In the genomic region with DNA sequence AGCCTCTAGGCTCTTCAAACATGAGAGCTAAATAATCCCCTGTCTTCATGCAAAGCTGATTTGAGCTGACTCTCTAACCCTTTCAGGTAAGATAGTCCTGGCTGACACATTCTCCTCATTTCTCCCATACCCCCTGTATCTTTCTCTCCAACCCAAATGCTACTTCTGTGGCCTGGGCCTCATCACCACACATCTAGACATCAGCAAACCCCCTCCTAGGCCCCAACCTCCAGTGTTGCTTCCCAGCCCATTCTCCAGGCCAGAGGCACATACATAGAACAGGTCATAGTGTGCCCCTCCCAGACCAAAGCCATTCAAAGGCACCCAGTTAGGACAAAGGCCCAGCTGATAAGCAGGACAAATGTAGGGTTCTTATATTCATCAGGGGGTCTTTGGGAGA, we compare ENCODE assay signal across 22 cellular contexts.
"Had no signal": no experiment of that assay in that cellular context is flagged by ENCODE, and none has a peak within 500 bp of the region (broad histone marks: within the 10 kb centered on the region; RNA-seq: fewer than 3 reads in every experiment).

No MANE protein-coding gene starts in this region.

- H3K4me1 Mint-ChIP-seq: activated B cell treated with CpG ODN at 0.5 μM for 24 hours; activated CD4-positive, alpha-beta T cell treated with anti-CD3 and anti-CD28 coated beads for 36 hours; activated naive CD4-positive, alpha-beta T cell treated with anti-CD3 and anti-CD28 coated beads, Interleukin-2, amount 50 U/mL, for 24 hours; naive B cell; stimulated activated effector memory CD8-positive, alpha-beta T cell treated with anti-CD3 and anti-CD28 coated beads, Interleukin-12 subunit alpha, Interleukin-12 subunit beta, amount 100 ng/mL, for 72 hours; stimulated activated naive CD8-positive, alpha-beta T cell treated with anti-CD3 and anti-CD28 coated beads, Interleukin-15, amount 100 ng/mL, for 72 hours had no signal

- H3K4me3 Mint-ChIP-seq: activated B cell treated with CpG ODN at 0.5 μM for 24 hours; activated CD4-positive, alpha-beta T cell treated with anti-CD3 and anti-CD28 coated beads for 36 hours; activated naive CD4-positive, alpha-beta T cell treated with anti-CD3 and anti-CD28 coated beads, Interleukin-2, amount 50 U/mL, for 24 hours; brain; dendritic cell treated with granulocyte-macrophage colony-stimulating factor and Interleukin-4, amounts not matched to agents 40 ng/mL and 50 ng/mL, for 4 days; naive B cell; stimulated activated effector memory CD8-positive, alpha-beta T cell treated with anti-CD3 and anti-CD28 coated beads, Interleukin-12 subunit alpha, Interleukin-12 subunit beta, amount 100 ng/mL, for 72 hours; stimulated activated naive CD8-positive, alpha-beta T cell treated with anti-CD3 and anti-CD28 coated beads, Interleukin-15, amount 100 ng/mL, for 72 hours; T-helper 1 cell treated with Interleukin-12 subunit alpha and Interleukin-12 subunit beta and Interleukin-4 antibody, amounts not matched to agents 30 μg/mL and 1 μg/mL, for 36 hours had no signal

- H3K36me3 ChIP-seq: esophagus muscularis mucosa, lower lobe of right lung, right lobe of liver had no signal

- H3K27ac Mint-ChIP-seq: activated B cell treated with CpG ODN at 0.5 μM for 24 hours; activated CD4-positive, alpha-beta T cell treated with anti-CD3 and anti-CD28 coated beads for 36 hours; activated naive CD4-positive, alpha-beta T cell treated with anti-CD3 and anti-CD28 coated beads, Interleukin-2, amount 50 U/mL, for 24 hours; dendritic cell treated with granulocyte-macrophage colony-stimulating factor and Interleukin-4, amounts not matched to agents 40 ng/mL and 50 ng/mL, for 4 days; naive B cell; stimulated activated effector memory CD8-positive, alpha-beta T cell treated with anti-CD3 and anti-CD28 coated beads, Interleukin-12 subunit alpha, Interleukin-12 subunit beta, amount 100 ng/mL, for 72 hours; stimulated activated naive CD8-positive, alpha-beta T cell treated with anti-CD3 and anti-CD28 coated beads, Interleukin-15, amount 100 ng/mL, for 72 hours; T-helper 1 cell treated with Interleukin-12 subunit alpha and Interleukin-12 subunit beta and Interleukin-4 antibody, amounts not matched to agents 30 μg/mL and 1 μg/mL, for 36 hours had no signal

- H3K4me3 ChIP-seq: esophagus muscularis mucosa, lower lobe of right lung, right lobe of liver had no signal

- H3K36me3 Mint-ChIP-seq: activated naive CD4-positive, alpha-beta T cell treated with anti-CD3 and anti-CD28 coated beads, Interleukin-2, amount 50 U/mL, for 24 hours; stimulated activated effector memory CD8-positive, alpha-beta T cell treated with anti-CD3 and anti-CD28 coated beads, Interleukin-12 subunit alpha, Interleukin-12 subunit beta, amount 100 ng/mL, for 72 hours had no signal

- H3K9me3 ChIP-seq: lower lobe of right lung, right lobe of liver had no signal

- H3K27me3 ChIP-seq: right lobe of liver had no signal

- H3K9me3 Mint-ChIP-seq: activated naive CD4-positive, alpha-beta T cell treated with anti-CD3 and anti-CD28 coated beads, Interleukin-2, amount 50 U/mL, for 24 hours; stimulated activated effector memory CD8-positive, alpha-beta T cell treated with anti-CD3 and anti-CD28 coated beads, Interleukin-12 subunit alpha, Interleukin-12 subunit beta, amount 100 ng/mL, for 72 hours; stimulated activated naive CD8-positive, alpha-beta T cell treated with anti-CD3 and anti-CD28 coated beads, Interleukin-15, amount 100 ng/mL, for 72 hours; T-helper 1 cell treated with Interleukin-12 subunit alpha and Interleukin-12 subunit beta and Interleukin-4 antibody, amounts not matched to agents 30 μg/mL and 1 μg/mL, for 36 hours had no signal

- H3K4me1 ChIP-seq: lower lobe of right lung, right lobe of liver had no signal

- ATAC-seq: activated CD4-positive, alpha-beta T cell treated with anti-CD3 and anti-CD28 coated beads for 36 hours; left colon; lower lobe of right lung; stimulated activated effector memory CD8-positive, alpha-beta T cell treated with anti-CD3 and anti-CD28 coated beads, Interleukin-12 subunit alpha, Interleukin-12 subunit beta, amount 100 ng/mL, for 72 hours; stimulated activated naive CD8-positive, alpha-beta T cell treated with anti-CD3 and anti-CD28 coated beads, Interleukin-15, amount 100 ng/mL, for 72 hours had no signal

- DNase-seq: activated B cell treated with CpG ODN at 0.5 μM for 24 hours; activated CD4-positive, alpha-beta T cell treated with anti-CD3 and anti-CD28 coated beads for 36 hours; activated CD4-positive, alpha-beta T cell treated with anti-CD3 and anti-CD28 coated beads, Interleukin-2, amount 50 U/mL, for 4 hours; activated gamma-delta T cell treated with Interleukin-2 at 50 U/mL for 16 hours; activated T-cell treated with anti-CD3 and anti-CD28 coated beads for 4 hours; anterior cingulate cortex; caudate nucleus; effector memory CD4-positive, alpha-beta T cell; left colon; lower lobe of right lung; mesendoderm; naive B cell; small intestine; stimulated activated CD4-positive, alpha-beta T cell treated with anti-CD3 and anti-CD28 coated beads, Interleukin-2, amount 100 ng/mL, for 24 hours; stimulated activated naive CD8-positive, alpha-beta T cell treated with anti-CD3 and anti-CD28 coated beads, Interleukin-15, amount 100 ng/mL, for 72 hours had no signal

- H3K27ac ChIP-seq: esophagus muscularis mucosa, lower lobe of right lung, right lobe of liver had no signal
